ENCODE assay signal across 1 cellular context in genomic region chr21:44912506-44913412, GRCh38.
A peak's percentile ranks its signal among the peaks of the same experiment; 100 is the strongest.
TF ChIP-seq lines count a peak whose summit lies in the region.

No MANE protein-coding gene starts in this region.

TF ChIP-seq in WTC11, 78 proteins besides CTCF, POLR2A, EP300 and RAD21:
- TF ChIP-seq GABPB1 (CRISPR knock-in tag; IDR thresholded peaks at IDR 0.05), result 0 out of 2 replicates have a peak, but pooled peaks have one; percentile 16
